Comparison of ENCODE assay signal across 20 cellular contexts in the genomic region with DNA sequence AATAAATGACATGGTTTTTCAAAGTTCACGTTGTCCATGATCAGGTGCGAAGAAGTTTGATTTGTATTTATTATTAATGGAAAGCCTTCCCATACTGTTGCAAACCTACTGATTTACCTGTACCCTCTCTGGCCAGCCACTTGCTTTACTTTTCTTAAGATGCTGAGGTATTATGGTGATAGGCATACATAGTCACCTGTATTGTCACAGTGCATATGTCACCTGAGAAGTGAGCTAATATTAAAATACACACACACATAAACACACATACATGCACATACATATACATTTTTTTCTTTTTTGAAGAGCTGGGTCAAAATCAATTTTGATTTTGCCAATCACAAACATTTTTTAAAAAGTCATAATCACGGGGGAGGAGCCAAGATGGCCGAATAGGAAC.
DNase-seq lines count a peak whose midpoint lies in the region; ATAC-seq and TF ChIP-seq lines count a peak whose summit lies in the region.
"Had no signal": no experiment of that assay in that cellular context is flagged by ENCODE, and none has a peak within 500 bp of the region (broad histone marks: within the 10 kb centered on the region; RNA-seq: fewer than 3 reads in every experiment).

No MANE protein-coding gene starts in this region.

- peak overlapping the region; percentile 54 for H3K4me3 ChIP-seq in fibroblast of villous mesenchyme (ENCODE audit: low read depth, low read length)
- H3K4me3 ChIP-seq: gastrocnemius medialis, uterus had no signal

- H3K4me1 Mint-ChIP-seq in activated naive CD4-positive, alpha-beta T cell treated with anti-CD3 and anti-CD28 coated beads, Interleukin-2, amount 10 ng/mL, durations not matched to agents 7 days and 5 days: no peaks in the 10 kb centered on the region
- no peaks in the 10 kb centered on the region for H3K4me1 Mint-ChIP-seq in T-helper 17 cell
- no peaks in the 10 kb centered on the region for H3K4me1 Mint-ChIP-seq in type B pancreatic cell (ENCODE audit: unreplicated experiment)
- H3K4me1 Mint-ChIP-seq in CD14-positive monocyte: peaks cover 26% of the 10 kb centered on the region
- H3K4me1 Mint-ChIP-seq: CD8-positive, alpha-beta memory T cell had no signal

- TF ChIP-seq CTCF in fibroblast of villous mesenchyme (IDR thresholded peaks at IDR 0.05; ENCODE audit: insufficient read depth, low read depth, low read length) (no peak), type B pancreatic cell (conservative IDR thresholded peaks at IDR 0.05) (no peak), CD14-positive monocyte (IDR thresholded peaks at IDR 0.05) (no peak)

- H3K27me3 Mint-ChIP-seq in activated naive CD4-positive, alpha-beta T cell treated with anti-CD3 and anti-CD28 coated beads, Interleukin-2, amount 10 ng/mL, durations not matched to agents 7 days and 5 days: no peaks in the 10 kb centered on the region
- no peaks in the 10 kb centered on the region for H3K27me3 Mint-ChIP-seq in T-helper 17 cell
- no peaks in the 10 kb centered on the region for H3K27me3 Mint-ChIP-seq in type B pancreatic cell
- H3K27me3 Mint-ChIP-seq in CD14-positive monocyte (ENCODE audit: low read depth in 3 of 3): no peaks in the 10 kb centered on the region
- H3K27me3 Mint-ChIP-seq: CD8-positive, alpha-beta memory T cell had no signal

- H3K9me3 ChIP-seq in T-helper 17 cell (ENCODE audit: control insufficient read depth, low read length, poor library complexity, severe bottlenecking): no peaks in the 10 kb centered on the region
- H3K9me3 ChIP-seq: gastrocnemius medialis, uterus had no signal

- DNase-seq in activated naive CD4-positive, alpha-beta T cell treated with anti-CD3 and anti-CD28 coated beads, Interleukin-2, amount 10 ng/mL, durations not matched to agents 7 days and 5 days: no peak
- no peak for DNase-seq in activated naive CD4-positive, alpha-beta T cell treated with anti-CD3 and anti-CD28 coated beads, Interleukin-2, amount 50 U/mL, for 16 hours
- DNase-seq in T-helper 17 cell (no peak), fibroblast of villous mesenchyme (ENCODE audit: low read depth) (no peak), type B pancreatic cell (ENCODE audit: extremely low spot score, unreplicated experiment) (no peak), CD14-positive monocyte (ENCODE audit: low spot score) (no peak), HEK293T (ENCODE audit: extremely low spot score) (no peak), SHP77 (lab: John Stamatoyannopoulos, UW) (no peak)
- DNase-seq: activated CD8-positive, alpha-beta T cell treated with anti-CD3 and anti-CD28 coated beads, Interleukin-2, amount 10 ng/mL, durations not matched to agents 7 days and 5 days; activated T-cell treated with anti-CD3 and anti-CD28 coated beads, Interleukin-2, amount 50 U/mL, for 72 hours; caudate nucleus; CD8-positive, alpha-beta memory T cell; gastrocnemius medialis; Kasumi-1; NCI-H1048; NCI-H2081; NCI-H446; small intestine; stimulated activated CD4-positive, alpha-beta T cell treated with anti-CD3 and anti-CD28 coated beads, Interleukin-4, amount 100 ng/mL, for 1 hour; uterus had no signal

- no peak overlapping the region for H3K27ac Mint-ChIP-seq in activated naive CD4-positive, alpha-beta T cell treated with anti-CD3 and anti-CD28 coated beads, Interleukin-2, amount 10 ng/mL, durations not matched to agents 7 days and 5 days
- no peak overlapping the region for H3K27ac Mint-ChIP-seq in T-helper 17 cell
- H3K27ac Mint-ChIP-seq in type B pancreatic cell: peak overlapping the region; percentile 90
- H3K27ac Mint-ChIP-seq in CD14-positive monocyte: no peak overlapping the region
- H3K27ac Mint-ChIP-seq: activated CD8-positive, alpha-beta T cell treated with anti-CD3 and anti-CD28 coated beads, Interleukin-2, amount 10 ng/mL, durations not matched to agents 7 days and 5 days; activated T-cell treated with anti-CD3 and anti-CD28 coated beads, Interleukin-2, amount 50 U/mL, for 72 hours had no signal

- ATAC-seq in T-helper 17 cell: no peak
- ATAC-seq: activated CD8-positive, alpha-beta T cell treated with anti-CD3 and anti-CD28 coated beads, Interleukin-2, amount 10 ng/mL, durations not matched to agents 7 days and 5 days; activated T-cell treated with anti-CD3 and anti-CD28 coated beads, Interleukin-2, amount 50 U/mL, for 72 hours; gastrocnemius medialis had no signal

- intact Hi-C loops in CD14-positive monocyte (cut with micrococcal nuclease): no loop called here

- POLR2A ChIA-PET in HEK293T (lab: Yijun Ruan, JAX): no interaction called here

- H3K9me3 Mint-ChIP-seq in activated naive CD4-positive, alpha-beta T cell treated with anti-CD3 and anti-CD28 coated beads, Interleukin-2, amount 10 ng/mL, durations not matched to agents 7 days and 5 days: peaks cover 8% of the 10 kb centered on the region
- H3K9me3 Mint-ChIP-seq in type B pancreatic cell (peaks cover 5% of the 10 kb centered on the region), CD14-positive monocyte (peaks cover 2 to 13% (median 5%) of the 10 kb centered on the region in 7 donors)

- CTCF ChIA-PET in activated naive CD4-positive, alpha-beta T cell treated with anti-CD3 and anti-CD28 coated beads, Interleukin-2, amount 10 ng/mL, durations not matched to agents 7 days and 5 days (lab: Charles Lee): no interaction called here
- CTCF ChIA-PET in HEK293T (lab: Yijun Ruan, JAX): no interaction called here

- H3K36me3 Mint-ChIP-seq in activated naive CD4-positive, alpha-beta T cell treated with anti-CD3 and anti-CD28 coated beads, Interleukin-2, amount 10 ng/mL, durations not matched to agents 7 days and 5 days: peaks cover 14% of the 10 kb centered on the region
- H3K36me3 Mint-ChIP-seq in T-helper 17 cell (ENCODE audit: low read depth) (no peaks in the 10 kb centered on the region), type B pancreatic cell (peaks cover 10% of the 10 kb centered on the region), CD14-positive monocyte (peaks cover 4 to 15% of the 10 kb centered on the region in 2 donors)

- H3K4me3 Mint-ChIP-seq in activated naive CD4-positive, alpha-beta T cell treated with anti-CD3 and anti-CD28 coated beads, Interleukin-2, amount 10 ng/mL, durations not matched to agents 7 days and 5 days: peak overlapping the region; percentile 13
- peak overlapping the region; percentile 28 for H3K4me3 Mint-ChIP-seq in T-helper 17 cell
- H3K4me3 Mint-ChIP-seq in type B pancreatic cell: peak overlapping the region; percentile 90
- no peak overlapping the region for H3K4me3 Mint-ChIP-seq in CD14-positive monocyte

TF ChIP-seq in HEK293T, 16 proteins besides CTCF, POLR2A, EP300 and RAD21:
- TF ChIP-seq HDGF (IDR thresholded peaks at IDR 0.05; ENCODE audit: borderline replicate concordance) (no peak), ZNF384 (IDR thresholded peaks at IDR 0.05) (no peak), SUZ12 (IDR thresholded peaks at IDR 0.05) (no peak), FOXK2 (IDR thresholded peaks at IDR 0.05) (no peak), LEF1 (IDR thresholded peaks at IDR 0.05; ENCODE audit: borderline replicate concordance) (no peak), NFRKB (IDR thresholded peaks at IDR 0.05) (no peak), SP1 (IDR thresholded peaks at IDR 0.05) (no peak), BHLHE40 (IDR thresholded peaks at IDR 0.05; ENCODE audit: borderline replicate concordance) (no peak), ARNT (IDR thresholded peaks at IDR 0.05) (no peak)
- TF ChIP-seq, protein P1, sequence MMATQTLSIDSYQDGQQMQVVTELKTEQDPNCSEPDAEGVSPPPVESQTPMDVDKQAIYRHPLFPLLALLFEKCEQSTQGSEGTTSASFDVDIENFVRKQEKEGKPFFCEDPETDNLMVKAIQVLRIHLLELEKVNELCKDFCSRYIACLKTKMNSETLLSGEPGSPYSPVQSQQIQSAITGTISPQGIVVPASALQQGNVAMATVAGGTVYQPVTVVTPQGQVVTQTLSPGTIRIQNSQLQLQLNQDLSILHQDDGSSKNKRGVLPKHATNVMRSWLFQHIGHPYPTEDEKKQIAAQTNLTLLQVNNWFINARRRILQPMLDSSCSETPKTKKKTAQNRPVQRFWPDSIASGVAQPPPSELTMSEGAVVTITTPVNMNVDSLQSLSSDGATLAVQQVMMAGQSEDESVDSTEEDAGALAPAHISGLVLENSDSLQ (IDR thresholded peaks at IDR 0.05): no peak

Comparison
In these comparisons a context has a peak if more than half of its experiments do, and no peak if none do; other contexts are left out.
1. H3K4me3 Mint-ChIP-seq: peak in activated naive CD4-positive, alpha-beta T cell treated with anti-CD3 and anti-CD28 coated beads, Interleukin-2, amount 10 ng/mL, durations not matched to agents 7 days and 5 days (single experiment), T-helper 17 cell (single experiment) and type B pancreatic cell (single experiment); none in CD14-positive monocyte (0 of 2).